Comparison of ENCODE assay signal across 10 cellular contexts in genomic region chr2:54632733-54633692, GRCh38.
DNase-seq lines count a peak whose midpoint lies in the region; ATAC-seq and TF ChIP-seq lines count a peak whose summit lies in the region.
"Had no signal": no experiment of that assay in that cellular context is flagged by ENCODE, and none has a peak within 500 bp of the region (broad histone marks: within the 10 kb centered on the region; RNA-seq: fewer than 3 reads in every experiment).

No MANE protein-coding gene starts in this region.

- DNase-seq in dermis blood vessel endothelial cell = peak; percentile 80
- no peak for DNase-seq in naive B cell
- DNase-seq in BE2C = no peak
- DNase-seq in GM19238 (ENCODE audit: insufficient read length, low spot score) = no peak
- no peak for DNase-seq in COLO829 (ENCODE audit: low spot score)
- DNase-seq in GM10266 (ENCODE audit: extremely low spot score) = no peak
- DNase-seq: DND-41, PC-3 had no signal

- no peaks in the 10 kb centered on the region for H3K9me3 ChIP-seq in BE2C

- no peaks in the 10 kb centered on the region for H3K9me3 Mint-ChIP-seq in naive B cell

- H3K27ac ChIP-seq in ACC112 (ENCODE audit: low read depth, low read length) (peak overlapping the region; percentile 88), KMS-11 (peak overlapping the region; percentile 91)

- H3K4me1 ChIP-seq in ACC112 (ENCODE audit: control insufficient read depth, insufficient read depth, low read length, unreplicated experiment) (peaks cover 56% of the 10 kb centered on the region), KMS-11 (ENCODE audit: low read depth, poor library complexity, severe bottlenecking) (peaks cover 94% of the 10 kb centered on the region), BE2C (peaks cover 6% of the 10 kb centered on the region)

- H3K27me3 Mint-ChIP-seq in naive B cell = no peaks in the 10 kb centered on the region

- peaks cover 52% of the 10 kb centered on the region for H3K36me3 ChIP-seq in ACC112 (ENCODE audit: insufficient read depth, low read length)
- peaks cover 19% of the 10 kb centered on the region; the same call in 1 of the 2 replicates for H3K36me3 ChIP-seq in KMS-11 (ENCODE audit: insufficient read depth)
- H3K36me3 ChIP-seq in BE2C = peaks cover 51% of the 10 kb centered on the region

- H4K20me1 ChIP-seq in KMS-11 (ENCODE audit: insufficient read depth) = no peaks in the 10 kb centered on the region

- H3K9ac ChIP-seq in KMS-11 = peak overlapping the region; percentile 53; the same call in 1 of the 2 replicates

- H2AFZ ChIP-seq in ACC112 (ENCODE audit: low read length, unreplicated experiment) = no peak overlapping the region
- no peak overlapping the region for H2AFZ ChIP-seq in KMS-11 (ENCODE audit: low read depth)

- H3K4me1 Mint-ChIP-seq in naive B cell = peaks cover 36 to 49% (median 49%) of the 10 kb centered on the region in 3 donors

- H3K4me2 ChIP-seq in KMS-11 = peak overlapping the region; percentile 99

- H3K4me3 ChIP-seq in ACC112 (ENCODE audit: low read depth, low read length) = peak overlapping the region; percentile 13; the same call in 1 of the 2 replicates
- H3K4me3 ChIP-seq in KMS-11 (IDR thresholded peaks at IDR 0.05; ENCODE audit: insufficient read depth, low read depth, low read length) = no peak overlapping the region
- H3K4me3 ChIP-seq in BE2C (ENCODE audit: low read depth, low read length) = no peak overlapping the region

- ATAC-seq in naive B cell (ENCODE audit: low read depth in 2 of 2) = no peak
- ATAC-seq: PC-3 had no signal

- peaks cover 21 to 36% of the 10 kb centered on the region in 2 donors for H3K36me3 Mint-ChIP-seq in naive B cell

- H3K79me2 ChIP-seq in ACC112 (ENCODE audit: control insufficient read depth, insufficient read depth, low read length, unreplicated experiment) (peaks cover 31% of the 10 kb centered on the region), KMS-11 (ENCODE audit: insufficient read depth, low read depth) (peaks cover 65% of the 10 kb centered on the region)

- TF ChIP-seq CTCF in KMS-11 (conservative IDR thresholded peaks at IDR 0.05; ENCODE audit: low read depth, low read length) (no peak), BE2C (IDR thresholded peaks at IDR 0.05; ENCODE audit: low read depth, low read length) (no peak), GM10266 (IDR thresholded peaks at IDR 0.05; ENCODE audit: control insufficient read depth, insufficient read depth, low read depth, missing control alignments) (no peak)

- H3K27me3 ChIP-seq in ACC112 (ENCODE audit: insufficient read depth, low read length) (no peaks in the 10 kb centered on the region), KMS-11 (ENCODE audit: insufficient read depth, low read depth) (no peaks in the 10 kb centered on the region), BE2C (no peaks in the 10 kb centered on the region)

- peak overlapping the region in 5 of 6 donors; percentile 31 to 83 (median 77) for H3K27ac Mint-ChIP-seq in naive B cell

- H3K4me3 Mint-ChIP-seq in naive B cell = no peak overlapping the region
